Comparison of ENCODE assay signal across 15 cellular contexts in the genomic region with DNA sequence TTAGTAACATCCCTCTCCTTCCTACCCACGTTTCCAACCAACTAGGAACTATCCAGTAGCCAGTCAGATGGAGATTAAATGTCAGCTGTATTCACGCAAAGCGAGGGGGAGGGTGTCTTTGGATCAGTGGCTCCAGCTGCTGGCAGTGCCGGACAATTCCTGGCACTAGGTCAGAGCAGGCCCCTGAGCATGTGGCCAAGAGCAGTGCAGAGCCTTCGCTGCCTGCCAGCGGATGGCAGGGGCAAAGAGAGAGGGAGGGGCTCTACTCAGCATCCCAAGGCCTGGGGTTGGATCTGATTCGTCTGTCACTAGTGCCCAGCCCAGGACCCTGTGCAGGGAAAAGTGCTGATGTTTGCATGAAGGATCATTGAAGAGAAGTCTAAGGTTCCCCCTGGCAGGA. TPM values are rescaled to one million over a fixed set of nuclear protein-coding genes. Genes with fewer than 3 reads are reported as not detected.
DNase-seq lines count a peak whose midpoint lies in the region; ATAC-seq, FAIRE-seq and TF ChIP-seq lines count a peak whose summit lies in the region.
"Had no signal": no experiment of that assay in that cellular context is flagged by ENCODE, and none has a peak within 500 bp of the region (broad histone marks: within the 10 kb centered on the region; RNA-seq: fewer than 3 reads in every experiment).

No MANE protein-coding gene starts in this region.

- DNase-seq in Right ventricle myocardium inferior (ENCODE audit: missing footprints) (no peak), right atrium auricular region (ENCODE audit: low spot score) (no peak), frontal cortex (ENCODE audit: low spot score in 2 of 2) (peak; percentile 67 to 68), myocyte (ENCODE audit: low read depth) (peak; percentile 46), LoVo (ENCODE audit: low spot score) (no peak), NCI-H748 (lab: John Stamatoyannopoulos, UW; ENCODE audit: unreplicated experiment) (no peak), iPS-NIHi11 (ENCODE audit: low spot score) (no peak)
- DNase-seq: activated CD4-positive, alpha-beta T cell treated with anti-CD3 and anti-CD28 coated beads, Interleukin-2, amount 50 U/mL, for 1 hour; activated naive CD8-positive, alpha-beta T cell treated with anti-CD3 and anti-CD28 coated beads, Interleukin-2, amount 10 ng/mL, durations not matched to agents 7 days and 5 days; activated T-cell treated with anti-CD3 and anti-CD28 coated beads, Interleukin-2, amount 50 U/mL, for 4 hours; effector memory CD8-positive, alpha-beta T cell; MM.1S; ovary; SIG-M5 had no signal

- TF ChIP-seq CTCF in right atrium auricular region (IDR thresholded peaks at IDR 0.05): no peak

- intact Hi-C loops in Right ventricle myocardium inferior (cut with DNase I): no loop called here

- FAIRE-seq in frontal cortex (lab: Jason Lieb, UNC): no peak

- H3K4me1 ChIP-seq in right atrium auricular region: no peaks in the 10 kb centered on the region

- no peak overlapping the region for H3K4me3 ChIP-seq in right atrium auricular region
- H3K4me3 ChIP-seq: ovary had no signal

- peak; percentile 71 for ATAC-seq in Right ventricle myocardium inferior
- no peak for ATAC-seq in GM21367 (IDR thresholded peaks at IDR 0.05; ENCODE audit: unreplicated experiment)
- ATAC-seq: activated T-cell treated with anti-CD3 and anti-CD28 coated beads, Interleukin-2, amount 50 U/mL, for 4 hours; effector memory CD8-positive, alpha-beta T cell had no signal

- no peaks in the 10 kb centered on the region for H3K36me3 ChIP-seq in right atrium auricular region
- H3K36me3 ChIP-seq: ovary had no signal

- no peaks in the 10 kb centered on the region for H3K9me3 ChIP-seq in right atrium auricular region
- H3K9me3 ChIP-seq: ovary had no signal

- H3K27me3 ChIP-seq in right atrium auricular region: no peaks in the 10 kb centered on the region
- H3K27me3 ChIP-seq: ovary had no signal

- no peak overlapping the region for H3K27ac ChIP-seq in right atrium auricular region
- H3K27ac ChIP-seq: ovary had no signal

RNA-seq across cellular contexts. Expression of a gene that starts 28.7 kb away (rescaled TPM):
- total RNA-seq in Right ventricle myocardium inferior (not detected), right atrium auricular region (under 1 TPM; 0.30 to 0.59 TPM), frontal cortex (28.9 TPM), myocyte (0.16 TPM in 1 of 2 replicates, not detected in the other)
- 0.08 TPM for polyA plus RNA-seq in myocyte (2012)

RNA-seq across cellular contexts. Expression of a gene that starts 40.6 kb away (rescaled TPM):
- total RNA-seq in Right ventricle myocardium inferior (88.4 TPM), right atrium auricular region (100 to 1,000 TPM; 111 to 112 TPM), frontal cortex (3.7 TPM), myocyte (21.7 and 28.7 TPM in 2 replicates)
- 31.5 TPM for polyA plus RNA-seq in myocyte (2012)

Comparison
In these comparisons a context has a peak if more than half of its experiments do, and no peak if none do; other contexts are left out.
1. DNase-seq: peak in frontal cortex (2 of 2) and myocyte (single experiment); none in Right ventricle myocardium inferior (single experiment), right atrium auricular region (single experiment), LoVo (single experiment), NCI-H748 (single experiment) and iPS-NIHi11 (single experiment).
2. RNA of a gene that starts 28.7 kb away (total RNA-seq): 28.9 TPM in frontal cortex (single experiment); 0.30 to 0.59 TPM in right atrium auricular region, not detected in Right ventricle myocardium inferior (single experiment) and 0.16 TPM in myocyte; every median in the first group is over 10 times any median in the second.